Comparison of ENCODE assay signal across 8 cellular contexts in genomic region chr13:71867101-71867814, GRCh38. TPM values are rescaled to one million over a fixed set of nuclear protein-coding genes. Genes with fewer than 3 reads are reported as not detected.
DNase-seq lines count a peak whose midpoint lies in the region; ATAC-seq lines count a peak whose summit lies in the region.

Gene DACH1 (minus strand): TSS chr13:71867204.

- no peak for DNase-seq in activated T-cell treated with anti-CD3 and anti-CD28 coated beads, Interleukin-2, amount 50 U/mL, for 4 hours
- DNase-seq in activated T-cell treated with anti-CD3 and anti-CD28 coated beads for 4 hours (no peak), NCI-H748 (lab: John Stamatoyannopoulos, UW; ENCODE audit: unreplicated experiment) (peak; percentile 97), astrocyte of the hippocampus (ENCODE audit: low read depth, low spot score) (peak; percentile 93), hepatic stellate cell (ENCODE audit: low spot score) (peak; percentile 21), posterior vena cava (ENCODE audit: low spot score) (peak; percentile 72)

- H3K4me1 Mint-ChIP-seq in activated T-cell treated with anti-CD3 and anti-CD28 coated beads, Interleukin-2, amount 50 U/mL, for 4 hours (ENCODE audit: low read depth): peaks cover 19% of the 10 kb centered on the region

- intact Hi-C loops in posterior vena cava (cut with DNase I): no loop called here

- H3K36me3 Mint-ChIP-seq in activated T-cell treated with anti-CD3 and anti-CD28 coated beads, Interleukin-2, amount 50 U/mL, for 4 hours (ENCODE audit: insufficient read depth): no peaks in the 10 kb centered on the region

- peak; percentile 42 to 46 for ATAC-seq in activated T-cell treated with anti-CD3 and anti-CD28 coated beads, Interleukin-2, amount 50 U/mL, for 4 hours
- ATAC-seq in HG03342 (IDR thresholded peaks at IDR 0.05; ENCODE audit: unreplicated experiment): peak; percentile 55
- no peak for ATAC-seq in GM21515 (IDR thresholded peaks at IDR 0.05; ENCODE audit: unreplicated experiment)

- H3K9me3 Mint-ChIP-seq in activated T-cell treated with anti-CD3 and anti-CD28 coated beads, Interleukin-2, amount 50 U/mL, for 4 hours: no peaks in the 10 kb centered on the region

- H3K27me3 Mint-ChIP-seq in activated T-cell treated with anti-CD3 and anti-CD28 coated beads, Interleukin-2, amount 50 U/mL, for 4 hours (ENCODE audit: low read depth): peaks cover 51% of the 10 kb centered on the region

- H3K4me3 Mint-ChIP-seq in activated T-cell treated with anti-CD3 and anti-CD28 coated beads, Interleukin-2, amount 50 U/mL, for 4 hours: peak within 1 kb of the TSS; percentile 43

RNA-seq across cellular contexts. Expression of gene DACH1, which starts in this region (rescaled TPM):
- total RNA-seq in activated T-cell treated with anti-CD3 and anti-CD28 coated beads, Interleukin-2, amount 50 U/mL, for 4 hours: under 1 TPM in 2 of 3 donors, not detected in 1; 0.05 to 0.08 TPM
- 1 to 10 TPM; 1.4 to 1.5 TPM for total RNA-seq in posterior vena cava

Comparison
In these comparisons a context has a peak if more than half of its experiments do, and no peak if none do; other contexts are left out.
1. Peak in ATAC-seq in activated T-cell treated with anti-CD3 and anti-CD28 coated beads, Interleukin-2, amount 50 U/mL, for 4 hours; RNA of the gene not detected or under 1 TPM.
2. DNase-seq: peak in NCI-H748 (single experiment), astrocyte of the hippocampus (single experiment), hepatic stellate cell (single experiment) and posterior vena cava (single experiment); none in activated T-cell treated with anti-CD3 and anti-CD28 coated beads, Interleukin-2, amount 50 U/mL, for 4 hours (single experiment) and activated T-cell treated with anti-CD3 and anti-CD28 coated beads for 4 hours (single experiment).